9 cellular contexts compared by ENCODE assay signal in genomic region chr11:2901854-2902783, GRCh38. TPM values are rescaled to one million over a fixed set of nuclear protein-coding genes. Genes with fewer than 3 reads are reported as not detected.
DNase-seq lines count a peak whose midpoint lies in the region; ATAC-seq and TF ChIP-seq lines count a peak whose summit lies in the region.
"Had no signal": no experiment of that assay in that cellular context is flagged by ENCODE, and none has a peak within 500 bp of the region (broad histone marks: within the 10 kb centered on the region; RNA-seq: fewer than 3 reads in every experiment).

No MANE protein-coding gene starts in this region.

- peak overlapping the region; percentile 77 for H3K27ac ChIP-seq in HL-60 (replicated peaks)

- peak; percentile 95 for ATAC-seq in GM19463 (IDR thresholded peaks at IDR 0.05; ENCODE audit: unreplicated experiment)

- no peaks in the 10 kb centered on the region for H3K27me3 ChIP-seq in HL-60 (ENCODE audit: insufficient read depth, poor library complexity, severe bottlenecking)

- TF ChIP-seq CTCF in HL-60 (IDR thresholded peaks at IDR 0.05; ENCODE audit: insufficient read depth, low read length), result no peak

- H3K4me3 ChIP-seq in HL-60 (replicated peaks; ENCODE audit: insufficient read depth, low read length), result peak overlapping the region; percentile 62

- DNase-seq in CMK (ENCODE audit: low read depth) (peak; percentile 65), HL-60 (ENCODE audit: low read depth in 1 of 2, low spot score in 1 of 2) (peak; percentile 91 to 94), NOMO-1 treated with dmso at 0.1 percent for 144 hours (lab: John Stamatoyannopoulos, UW; ENCODE audit: unreplicated experiment) (peak; percentile 95), epidermal melanocyte (ENCODE audit: insufficient read length, low spot score) (peak; percentile 98), mucosa of gallbladder (ENCODE audit: low spot score) (peak; percentile 97)
- DNase-seq in activated CD8-positive, alpha-beta memory T cell treated with anti-CD3 and anti-CD28 coated beads, Interleukin-2, amount 50 U/mL, for 24 hours (ENCODE audit: extremely low read depth), result peak; percentile 83
- peak; percentile 90 for DNase-seq in stimulated activated CD8-positive, alpha-beta memory T cell treated with anti-CD3 and anti-CD28 coated beads, Interleukin-4, amount 100 ng/mL, for 24 hours (ENCODE audit: low read depth)

RNA-seq across cellular contexts. Expression of gene CDKN1C, which starts 16.5 kb away (rescaled TPM):
- total RNA-seq in mucosa of gallbladder, result 59.4 TPM

RNA-seq across cellular contexts. Expression of gene PHLDA2, which starts 27.1 kb away (rescaled TPM):
- 38.7 TPM for total RNA-seq in mucosa of gallbladder
- total RNA-seq: temporal lobe had no signal

Comparison
In these comparisons a context has a peak if more than half of its experiments do, and no peak if none do; other contexts are left out.
1. Peak in every context shown above with its lines: DNase-seq, ATAC-seq, H3K4me3 ChIP-seq and H3K27ac ChIP-seq.